Comparison of ENCODE assay signal across 7 cellular contexts in the genomic region with DNA sequence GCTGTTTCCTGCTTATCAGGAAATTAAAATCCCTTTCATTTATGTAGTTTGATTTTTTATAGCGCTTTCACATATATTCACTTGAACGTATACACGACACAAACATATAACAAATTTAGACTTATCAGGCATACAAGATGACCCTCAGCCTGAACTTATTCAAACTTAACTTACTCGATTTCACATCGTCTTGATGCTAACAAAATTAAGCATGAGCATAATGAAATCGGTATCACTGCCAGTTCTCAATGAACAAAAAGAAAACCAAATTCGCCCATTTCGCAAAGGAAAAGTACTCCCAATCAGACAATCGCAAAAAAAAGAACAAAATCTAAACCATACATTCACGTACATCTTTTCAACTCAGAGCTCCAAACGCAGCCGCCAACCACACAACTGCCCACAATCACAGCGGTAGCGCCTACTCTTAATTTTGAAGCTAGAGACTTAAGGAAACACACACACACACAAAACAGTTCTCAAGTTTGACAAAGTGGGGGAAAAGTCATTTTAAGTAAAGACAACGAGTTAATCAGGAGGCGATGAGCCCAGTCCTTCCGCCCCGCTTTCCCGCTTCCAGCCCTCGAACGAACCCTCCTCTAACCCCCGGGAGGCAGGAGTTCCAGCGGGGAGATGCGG. TPM values are rescaled to one million over a fixed set of nuclear protein-coding genes. Genes with fewer than 3 reads are reported as not detected.
DNase-seq lines count a peak whose midpoint lies in the region; ATAC-seq, FAIRE-seq and TF ChIP-seq lines count a peak whose summit lies in the region.

No MANE protein-coding gene starts in this region.

- H3K4me3 Mint-ChIP-seq in natural killer cell treated with Interleukin-12 subunit alpha and Interleukin-12 subunit beta and Interleukin-15 and Interleukin-18, amount 100 ng/mL, for 72 hours: peak overlapping the region; percentile 81

- H4K20me1 ChIP-seq in OCI-LY3 (ENCODE audit: insufficient read depth, low read length): peaks cover 16% of the 10 kb centered on the region; the same call in 1 of the 2 replicates

- H3K4me3 ChIP-seq in OCI-LY3 (ENCODE audit: low read length) (peak overlapping the region; percentile 90), ectodermal cell (ENCODE audit: insufficient read depth, low read depth, low read length) (peak overlapping the region; percentile 77)

- no peak for ATAC-seq in natural killer cell treated with Interleukin-12 subunit alpha and Interleukin-12 subunit beta and Interleukin-15 and Interleukin-18, amount 100 ng/mL, for 72 hours
- no peak for ATAC-seq in HG02973 (IDR thresholded peaks at IDR 0.05; ENCODE audit: unreplicated experiment)
- ATAC-seq in GM21717 (IDR thresholded peaks at IDR 0.05; ENCODE audit: unreplicated experiment): no peak
- ATAC-seq in GM18520 (IDR thresholded peaks at IDR 0.05; ENCODE audit: unreplicated experiment): no peak

- peak overlapping the region; percentile 22; the same call in 1 of the 2 replicates for H2AFZ ChIP-seq in OCI-LY3 (ENCODE audit: low read depth, low read length)

- H3K27ac ChIP-seq in OCI-LY3 (ENCODE audit: low read length) (peak overlapping the region; percentile 26; the same call in 1 of the 2 replicates), ectodermal cell (ENCODE audit: insufficient read depth, low read depth, low read length, poor library complexity, severe bottlenecking) (peak overlapping the region; percentile 90)

- peak overlapping the region; percentile 82 for H3K9ac ChIP-seq in OCI-LY3 (ENCODE audit: low read length)

- H3K9me3 ChIP-seq in OCI-LY3 (ENCODE audit: insufficient read depth, low read length): no peaks in the 10 kb centered on the region
- H3K9me3 ChIP-seq in ectodermal cell (ENCODE audit: control insufficient read depth, low read length): no peaks in the 10 kb centered on the region

- no peak overlapping the region for H3K27ac Mint-ChIP-seq in natural killer cell treated with Interleukin-12 subunit alpha and Interleukin-12 subunit beta and Interleukin-15 and Interleukin-18, amount 100 ng/mL, for 72 hours

- H3K4me2 ChIP-seq in OCI-LY3 (ENCODE audit: low read length): peak overlapping the region; percentile 78

- H3K79me2 ChIP-seq in OCI-LY3 (ENCODE audit: low read length): peaks cover 56% of the 10 kb centered on the region

- H3K36me3 Mint-ChIP-seq in natural killer cell treated with Interleukin-12 subunit alpha and Interleukin-12 subunit beta and Interleukin-15 and Interleukin-18, amount 100 ng/mL, for 72 hours: peaks cover 6% of the 10 kb centered on the region

- WGBS in ectodermal cell, 2 experiments: 0 to 1% methylated on average over 24 of the region's 24 CpGs

- peaks cover 7 to 8% of the 10 kb centered on the region in 2 donors for H3K4me1 Mint-ChIP-seq in natural killer cell treated with Interleukin-12 subunit alpha and Interleukin-12 subunit beta and Interleukin-15 and Interleukin-18, amount 100 ng/mL, for 72 hours (ENCODE audit: low read depth in 2 of 2)

- no peak for TF ChIP-seq CTCF in OCI-LY3 (IDR thresholded peaks at IDR 0.05; ENCODE audit: low read depth, low read length)

- peaks cover 31 to 44% of the 10 kb centered on the region in 2 donors for H3K27me3 Mint-ChIP-seq in natural killer cell treated with Interleukin-12 subunit alpha and Interleukin-12 subunit beta and Interleukin-15 and Interleukin-18, amount 100 ng/mL, for 72 hours

- no peak for DNase-seq in GM12892 (ENCODE audit: insufficient read length)
- no peak for DNase-seq in natural killer cell treated with Interleukin-12 subunit alpha and Interleukin-12 subunit beta and Interleukin-15 and Interleukin-18, amount 100 ng/mL, for 72 hours (ENCODE audit: low spot score)

- no peak for TF ChIP-seq POLR2A in GM12892 (IDR thresholded peaks at IDR 0.05; ENCODE audit: low read depth, low read length)

- no peaks in the 10 kb centered on the region for H3K36me3 ChIP-seq in OCI-LY3 (replicated peaks; ENCODE audit: low read depth, low read length)
- no peaks in the 10 kb centered on the region for H3K36me3 ChIP-seq in ectodermal cell (ENCODE audit: control insufficient read depth, insufficient read depth, low read length)

- no peaks in the 10 kb centered on the region for H3K9me3 Mint-ChIP-seq in natural killer cell treated with Interleukin-12 subunit alpha and Interleukin-12 subunit beta and Interleukin-15 and Interleukin-18, amount 100 ng/mL, for 72 hours

- H3K27me3 ChIP-seq in OCI-LY3 (ENCODE audit: low read depth, low read length) (0 out of 2 replicates have a peak, but pooled peaks cover 3% of the 10 kb centered on the region), ectodermal cell (ENCODE audit: control insufficient read depth, insufficient read depth, low read length, poor library complexity, severe bottlenecking) (no peaks in the 10 kb centered on the region)

- FAIRE-seq in GM12892 (lab: Jason Lieb, UNC): peak; percentile 77

- H3K4me1 ChIP-seq in OCI-LY3 (ENCODE audit: low read length): peaks cover 11% of the 10 kb centered on the region
- peaks cover 6% of the 10 kb centered on the region for H3K4me1 ChIP-seq in ectodermal cell (ENCODE audit: control insufficient read depth, insufficient read depth, low read length)

RNA-seq across cellular contexts. Expression of a gene that starts 1.0 kb away (rescaled TPM):
- polyA plus RNA-seq in GM12892 (2012; ENCODE audit: missing spikeins): 1.8 TPM
- 81.6 TPM for polyA plus RNA-seq in ectodermal cell (2013, experiment 1 of 4)
- 90.5 TPM for polyA plus RNA-seq in ectodermal cell (2013, experiment 2 of 4)
- 67.7 TPM for polyA plus RNA-seq in ectodermal cell (2013, experiment 3 of 4)
- 71.5 TPM for polyA plus RNA-seq in ectodermal cell (2013, experiment 4 of 4)
- 1 to 10 TPM; 1.4 to 2.5 TPM for total RNA-seq in natural killer cell treated with Interleukin-12 subunit alpha and Interleukin-12 subunit beta and Interleukin-15 and Interleukin-18, amount 100 ng/mL, for 72 hours

RNA-seq across cellular contexts. Expression of a gene that starts 18.6 kb away (rescaled TPM):
- polyA plus RNA-seq in GM12892 (2012; ENCODE audit: missing spikeins): not detected
- polyA plus RNA-seq in ectodermal cell (2013, experiment 1 of 4): not detected
- not detected for polyA plus RNA-seq in ectodermal cell (2013, experiment 2 of 4)
- polyA plus RNA-seq in ectodermal cell (2013, experiment 3 of 4): not detected
- polyA plus RNA-seq in ectodermal cell (2013, experiment 4 of 4): not detected
- not detected for total RNA-seq in natural killer cell treated with Interleukin-12 subunit alpha and Interleukin-12 subunit beta and Interleukin-15 and Interleukin-18, amount 100 ng/mL, for 72 hours
